1 cellular context compared by ENCODE assay signal in the genomic region with DNA sequence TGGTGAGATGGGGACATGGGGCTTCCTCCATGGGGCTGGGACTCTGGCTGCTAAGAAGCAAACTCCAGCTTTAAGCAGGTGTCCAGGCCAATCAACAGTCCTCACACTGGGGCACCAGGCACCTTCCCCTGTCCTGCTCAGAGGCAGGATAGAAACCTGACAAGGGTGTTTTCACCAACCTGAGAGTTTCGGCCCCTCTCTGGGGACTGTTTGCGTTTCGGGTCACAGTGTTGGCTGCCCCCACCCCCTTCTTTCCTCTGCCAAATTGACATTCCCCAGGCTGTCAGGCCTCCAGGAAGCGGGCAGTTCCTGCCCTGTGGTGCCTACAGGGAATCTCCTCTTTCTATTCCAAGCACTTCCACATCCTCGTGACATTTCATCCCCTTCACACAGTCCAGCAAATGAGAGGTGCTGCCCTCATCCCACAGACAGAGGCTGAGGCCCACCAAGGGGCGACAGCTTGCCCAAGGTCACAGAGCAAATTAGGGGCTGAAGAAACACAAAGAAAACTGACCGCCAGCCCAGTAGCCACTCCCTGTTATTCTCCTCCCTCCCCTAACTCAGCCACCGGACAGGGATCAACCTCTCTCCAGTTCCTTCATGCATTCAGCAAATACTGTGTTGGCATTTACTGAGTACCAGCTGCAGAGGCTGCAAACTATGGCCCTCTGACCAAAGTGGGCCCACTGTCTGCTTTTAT.
TF ChIP-seq lines count a peak whose summit lies in the region.

No MANE protein-coding gene starts in this region.

TF ChIP-seq in GM12878, 131 proteins besides CTCF, POLR2A, EP300 and RAD21:
- TF ChIP-seq DPF2 (IDR thresholded peaks at IDR 0.05) (no peak), RBBP5 (conservative IDR thresholded peaks at IDR 0.05) (no peak), ATF7 (IDR thresholded peaks at IDR 0.05; ENCODE audit: low read depth) (no peak), YY1 (IDR thresholded peaks at IDR 0.05; ENCODE audit: low read depth, low read length) (no peak), POLR2AphosphoS2 (IDR thresholded peaks at IDR 0.05; ENCODE audit: low read depth, low read length) (no peak), MYB (IDR thresholded peaks at IDR 0.05; ENCODE audit: borderline replicate concordance, low read depth, low read length) (no peak), MEF2B (IDR thresholded peaks at IDR 0.05; ENCODE audit: partially characterized antibody, poor library complexity, severe bottlenecking) (no peak), NRF1 (conservative IDR thresholded peaks at IDR 0.05; ENCODE audit: low read depth, low read length) (no peak), STAT1 (conservative IDR thresholded peaks at IDR 0.05) (no peak), SUZ12 (IDR thresholded peaks at IDR 0.05; ENCODE audit: unreplicated experiment) (no peak), CHD4 (IDR thresholded peaks at IDR 0.05) (no peak), SP1 (IDR thresholded peaks at IDR 0.05; ENCODE audit: low read depth, low read length) (no peak), SMARCA5 (IDR thresholded peaks at IDR 0.05) (no peak)
- TF ChIP-seq, protein P1, sequence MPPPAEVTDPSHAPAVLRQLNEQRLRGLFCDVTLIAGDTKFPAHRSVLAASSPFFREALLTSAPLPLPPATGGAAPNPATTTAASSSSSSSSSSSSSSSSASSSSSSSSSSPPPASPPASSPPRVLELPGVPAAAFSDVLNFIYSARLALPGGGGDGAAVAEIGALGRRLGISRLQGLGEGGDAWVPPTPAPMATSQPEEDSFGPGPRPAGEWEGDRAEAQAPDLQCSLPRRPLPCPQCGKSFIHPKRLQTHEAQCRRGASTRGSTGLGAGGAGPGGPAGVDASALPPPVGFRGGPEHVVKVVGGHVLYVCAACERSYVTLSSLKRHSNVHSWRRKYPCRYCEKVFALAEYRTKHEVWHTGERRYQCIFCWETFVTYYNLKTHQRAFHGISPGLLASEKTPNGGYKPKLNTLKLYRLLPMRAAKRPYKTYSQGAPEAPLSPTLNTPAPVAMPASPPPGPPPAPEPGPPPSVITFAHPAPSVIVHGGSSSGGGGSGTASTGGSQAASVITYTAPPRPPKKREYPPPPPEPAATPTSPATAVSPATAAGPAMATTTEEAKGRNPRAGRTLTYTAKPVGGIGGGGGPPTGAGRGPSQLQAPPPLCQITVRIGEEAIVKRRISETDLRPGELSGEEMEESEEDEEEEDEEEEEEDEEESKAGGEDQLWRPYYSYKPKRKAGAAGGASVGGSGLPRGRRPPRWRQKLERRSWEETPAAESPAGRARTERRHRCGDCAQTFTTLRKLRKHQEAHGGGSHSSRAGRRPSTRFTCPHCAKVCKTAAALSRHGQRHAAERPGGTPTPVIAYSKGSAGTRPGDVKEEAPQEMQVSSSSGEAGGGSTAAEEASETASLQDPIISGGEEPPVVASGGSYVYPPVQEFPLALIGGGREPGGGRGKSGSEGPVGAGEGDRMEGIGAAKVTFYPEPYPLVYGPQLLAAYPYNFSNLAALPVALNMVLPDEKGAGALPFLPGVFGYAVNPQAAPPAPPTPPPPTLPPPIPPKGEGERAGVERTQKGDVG (CRISPR knock-in tag; IDR thresholded peaks at IDR 0.05) = no peak
- TF ChIP-seq, protein P2, sequence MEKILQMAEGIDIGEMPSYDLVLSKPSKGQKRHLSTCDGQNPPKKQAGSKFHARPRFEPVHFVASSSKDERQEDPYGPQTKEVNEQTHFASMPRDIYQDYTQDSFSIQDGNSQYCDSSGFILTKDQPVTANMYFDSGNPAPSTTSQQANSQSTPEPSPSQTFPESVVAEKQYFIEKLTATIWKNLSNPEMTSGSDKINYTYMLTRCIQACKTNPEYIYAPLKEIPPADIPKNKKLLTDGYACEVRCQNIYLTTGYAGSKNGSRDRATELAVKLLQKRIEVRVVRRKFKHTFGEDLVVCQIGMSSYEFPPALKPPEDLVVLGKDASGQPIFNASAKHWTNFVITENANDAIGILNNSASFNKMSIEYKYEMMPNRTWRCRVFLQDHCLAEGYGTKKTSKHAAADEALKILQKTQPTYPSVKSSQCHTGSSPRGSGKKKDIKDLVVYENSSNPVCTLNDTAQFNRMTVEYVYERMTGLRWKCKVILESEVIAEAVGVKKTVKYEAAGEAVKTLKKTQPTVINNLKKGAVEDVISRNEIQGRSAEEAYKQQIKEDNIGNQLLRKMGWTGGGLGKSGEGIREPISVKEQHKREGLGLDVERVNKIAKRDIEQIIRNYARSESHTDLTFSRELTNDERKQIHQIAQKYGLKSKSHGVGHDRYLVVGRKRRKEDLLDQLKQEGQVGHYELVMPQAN (conservative IDR thresholded peaks at IDR 0.05) = no peak
- TF ChIP-seq, protein P3, sequence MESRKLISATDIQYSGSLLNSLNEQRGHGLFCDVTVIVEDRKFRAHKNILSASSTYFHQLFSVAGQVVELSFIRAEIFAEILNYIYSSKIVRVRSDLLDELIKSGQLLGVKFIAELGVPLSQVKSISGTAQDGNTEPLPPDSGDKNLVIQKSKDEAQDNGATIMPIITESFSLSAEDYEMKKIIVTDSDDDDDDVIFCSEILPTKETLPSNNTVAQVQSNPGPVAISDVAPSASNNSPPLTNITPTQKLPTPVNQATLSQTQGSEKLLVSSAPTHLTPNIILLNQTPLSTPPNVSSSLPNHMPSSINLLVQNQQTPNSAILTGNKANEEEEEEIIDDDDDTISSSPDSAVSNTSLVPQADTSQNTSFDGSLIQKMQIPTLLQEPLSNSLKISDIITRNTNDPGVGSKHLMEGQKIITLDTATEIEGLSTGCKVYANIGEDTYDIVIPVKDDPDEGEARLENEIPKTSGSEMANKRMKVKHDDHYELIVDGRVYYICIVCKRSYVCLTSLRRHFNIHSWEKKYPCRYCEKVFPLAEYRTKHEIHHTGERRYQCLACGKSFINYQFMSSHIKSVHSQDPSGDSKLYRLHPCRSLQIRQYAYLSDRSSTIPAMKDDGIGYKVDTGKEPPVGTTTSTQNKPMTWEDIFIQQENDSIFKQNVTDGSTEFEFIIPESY (IDR thresholded peaks at IDR 0.05) = no peak
